ENCODE assay signal across 24 cellular contexts in the genomic region with DNA sequence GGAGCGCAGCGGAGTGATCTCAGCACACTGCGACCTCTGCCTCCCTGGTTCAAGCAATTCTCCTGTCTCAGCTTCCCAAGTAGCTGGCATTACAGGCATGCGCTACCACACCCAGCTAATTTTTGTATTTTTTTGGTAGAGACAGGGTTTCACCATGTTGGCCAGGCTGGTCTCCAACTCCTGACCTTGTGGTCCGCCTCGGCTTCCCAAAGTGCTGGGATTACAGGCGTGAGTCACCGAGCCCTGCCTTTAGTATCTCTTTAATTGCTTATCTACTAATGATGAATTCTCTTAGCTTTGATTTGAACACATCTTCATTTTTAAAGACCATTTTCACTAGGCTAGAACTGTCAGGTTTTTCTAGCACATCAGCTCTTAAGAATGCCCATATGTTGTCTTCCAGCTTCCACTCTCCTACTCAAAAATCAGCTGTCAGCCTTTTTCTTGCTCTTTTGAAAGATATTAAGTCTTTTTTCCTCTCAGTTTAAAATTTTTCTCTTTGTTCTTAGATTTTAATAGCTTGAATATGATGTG. TPM values are rescaled to one million over a fixed set of nuclear protein-coding genes. Genes with fewer than 3 reads are reported as not detected.
"Had no signal": no experiment of that assay in that cellular context is flagged by ENCODE, and none has a peak within 500 bp of the region (broad histone marks: within the 10 kb centered on the region; RNA-seq: fewer than 3 reads in every experiment).

No MANE protein-coding gene starts in this region.

- H3K27ac Mint-ChIP-seq: activated CD4-positive, alpha-beta memory T cell treated with anti-CD3 and anti-CD28 coated beads, Interleukin-2, amount 10 ng/mL, durations not matched to agents 7 days and 5 days; activated CD4-positive, alpha-beta T cell treated with anti-CD3 and anti-CD28 coated beads for 36 hours; activated naive CD4-positive, alpha-beta T cell treated with anti-CD3 and anti-CD28 coated beads, Interleukin-2, amount 10 ng/mL, durations not matched to agents 7 days and 5 days; activated naive CD8-positive, alpha-beta T cell treated with anti-CD3 and anti-CD28 coated beads for 36 hours; activated T-cell treated with anti-CD3 and anti-CD28 coated beads, Interleukin-2, amount 50 U/mL, for 72 hours; activated T-helper 2 cell treated with anti-CD3 and anti-CD28 coated beads, Interferon-gamma antibody, Interleukin-2, Interleukin-4, amounts not matched to agents 10 μg/mL and 5 μg/mL and 100 μg/mL, durations not matched to agents 14 hours and 24 hours and 36 hours; T-helper 17 cell had no signal

- H3K4me3 Mint-ChIP-seq: activated CD4-positive, alpha-beta memory T cell treated with anti-CD3 and anti-CD28 coated beads, Interleukin-2, amount 10 ng/mL, durations not matched to agents 7 days and 5 days; activated CD4-positive, alpha-beta T cell treated with anti-CD3 and anti-CD28 coated beads for 36 hours; activated naive CD4-positive, alpha-beta T cell treated with anti-CD3 and anti-CD28 coated beads, Interleukin-2, amount 10 ng/mL, durations not matched to agents 7 days and 5 days; activated naive CD8-positive, alpha-beta T cell treated with anti-CD3 and anti-CD28 coated beads for 36 hours; activated T-cell treated with anti-CD3 and anti-CD28 coated beads, Interleukin-2, amount 50 U/mL, for 72 hours; T-helper 17 cell had no signal

- H3K9me3 Mint-ChIP-seq: activated CD4-positive, alpha-beta memory T cell treated with anti-CD3 and anti-CD28 coated beads, Interleukin-2, amount 10 ng/mL, durations not matched to agents 7 days and 5 days; activated naive CD4-positive, alpha-beta T cell treated with anti-CD3 and anti-CD28 coated beads, Interleukin-2, amount 10 ng/mL, durations not matched to agents 7 days and 5 days; activated naive CD8-positive, alpha-beta T cell treated with anti-CD3 and anti-CD28 coated beads for 36 hours; activated T-cell treated with anti-CD3 and anti-CD28 coated beads, Interleukin-2, amount 50 U/mL, for 72 hours; activated T-helper 2 cell treated with anti-CD3 and anti-CD28 coated beads, Interferon-gamma antibody, Interleukin-2, Interleukin-4, amounts not matched to agents 10 μg/mL and 5 μg/mL and 100 μg/mL, durations not matched to agents 14 hours and 24 hours and 36 hours had no signal

- H3K4me1 Mint-ChIP-seq: activated CD4-positive, alpha-beta memory T cell treated with anti-CD3 and anti-CD28 coated beads, Interleukin-2, amount 10 ng/mL, durations not matched to agents 7 days and 5 days; activated CD4-positive, alpha-beta T cell treated with anti-CD3 and anti-CD28 coated beads for 36 hours; activated naive CD4-positive, alpha-beta T cell treated with anti-CD3 and anti-CD28 coated beads, Interleukin-2, amount 10 ng/mL, durations not matched to agents 7 days and 5 days; activated naive CD8-positive, alpha-beta T cell treated with anti-CD3 and anti-CD28 coated beads for 36 hours had no signal

- H3K27ac ChIP-seq: breast epithelium had no signal

- ATAC-seq: activated CD4-positive, alpha-beta T cell treated with anti-CD3 and anti-CD28 coated beads for 36 hours; activated T-cell treated with anti-CD3 and anti-CD28 coated beads, Interleukin-2, amount 50 U/mL, for 72 hours; PC-3; T-helper 17 cell had no signal

- H3K36me3 Mint-ChIP-seq: activated naive CD8-positive, alpha-beta T cell treated with anti-CD3 and anti-CD28 coated beads for 36 hours had no signal

- DNase-seq: activated CD4-positive, alpha-beta memory T cell treated with anti-CD3 and anti-CD28 coated beads, Interleukin-2, amount 10 ng/mL, durations not matched to agents 7 days and 5 days; activated CD4-positive, alpha-beta T cell treated with anti-CD3 and anti-CD28 coated beads for 36 hours; activated CD4-positive, alpha-beta T cell treated with anti-CD3 and anti-CD28 coated beads, Interleukin-2, amount 50 U/mL, for 1 hour; activated CD4-positive, CD25-positive, alpha-beta regulatory T cell; activated gamma-delta T cell treated with Interleukin-2 at 50 U/mL for 16 hours; activated naive CD4-positive, alpha-beta T cell treated with anti-CD3 and anti-CD28 coated beads, Interleukin-2, amount 10 ng/mL, durations not matched to agents 7 days and 5 days; activated naive CD8-positive, alpha-beta T cell treated with anti-CD3 and anti-CD28 coated beads for 36 hours; activated T-cell treated with anti-CD3 and anti-CD28 coated beads, Interleukin-2, amount 50 U/mL, for 72 hours; aorta; caudate nucleus; MM.1S; NCI-H1105 treated with DMSO at 0.1 percent for 48 hours; NCI-H146; NCI-H187 treated with DMSO at 0.1 percent for 48 hours; NCI-H2081 treated with DMSO at 0.1 percent for 48 hours; NCI-H446; NCI-H524; PC-3; SHP77 treated with DMSO at 0.1 percent for 48 hours; T-helper 17 cell; T-helper 9 cell had no signal

- H3K27me3 Mint-ChIP-seq: activated CD4-positive, alpha-beta memory T cell treated with anti-CD3 and anti-CD28 coated beads, Interleukin-2, amount 10 ng/mL, durations not matched to agents 7 days and 5 days; activated CD4-positive, alpha-beta T cell treated with anti-CD3 and anti-CD28 coated beads for 36 hours; activated naive CD4-positive, alpha-beta T cell treated with anti-CD3 and anti-CD28 coated beads, Interleukin-2, amount 10 ng/mL, durations not matched to agents 7 days and 5 days; activated naive CD8-positive, alpha-beta T cell treated with anti-CD3 and anti-CD28 coated beads for 36 hours; T-helper 17 cell had no signal

RNA-seq across cellular contexts. Expression of a gene that starts 16.1 kb away (rescaled TPM):
- total RNA-seq: activated CD4-positive, alpha-beta T cell treated with anti-CD3 and anti-CD28 coated beads for 36 hours; breast epithelium; PC-3; SK-MEL-5 had no signal
